ENCODE assay signal across 8 cellular contexts in the genomic region with DNA sequence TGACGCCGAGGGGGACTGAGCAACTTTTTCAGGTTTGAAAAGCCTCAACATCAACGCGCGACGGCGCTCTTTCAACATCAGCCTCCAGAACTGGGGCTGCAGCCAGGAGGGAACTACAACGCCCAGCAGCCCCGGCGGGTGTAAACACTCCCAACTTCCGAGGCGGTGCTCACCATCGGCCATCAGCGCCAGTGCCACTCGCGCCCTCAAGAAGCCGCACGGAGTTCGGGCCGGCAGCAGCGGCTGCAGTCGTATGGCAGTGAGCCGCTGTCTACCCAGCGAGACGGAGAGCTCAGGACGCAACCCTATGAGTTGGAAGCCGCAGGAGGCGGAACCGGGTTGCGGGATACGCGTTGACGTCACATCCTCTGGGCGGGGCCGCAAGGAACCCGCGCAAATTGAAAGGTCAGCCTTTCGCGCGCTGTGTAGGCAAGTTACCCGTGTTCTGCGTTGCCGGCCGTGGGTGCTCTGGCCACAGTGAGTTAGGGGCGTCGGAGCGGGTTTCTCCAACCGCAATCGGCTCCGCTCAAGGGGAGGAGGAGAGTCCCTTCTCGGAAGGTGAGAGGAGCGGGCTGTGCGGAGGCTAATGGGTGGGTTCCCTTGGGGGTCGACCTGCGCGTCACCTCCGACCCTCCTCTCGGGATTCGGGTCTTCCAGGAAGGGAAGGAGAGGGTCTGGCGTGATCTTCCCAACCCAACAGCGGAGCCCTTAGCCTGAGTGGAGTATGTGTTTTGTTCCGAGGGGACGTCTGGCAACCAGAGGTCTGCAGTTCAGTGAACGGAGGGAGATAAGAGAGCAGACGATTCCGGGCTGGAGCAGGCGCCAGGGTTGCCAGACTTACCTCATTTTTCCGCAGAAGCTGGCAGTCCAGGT. TPM values are rescaled to one million over a fixed set of nuclear protein-coding genes. Genes with fewer than 3 reads are reported as not detected.
DNase-seq lines count a peak whose midpoint lies in the region; ATAC-seq and TF ChIP-seq lines count a peak whose summit lies in the region.

TSS of gene EXO1 (plus strand) at position 409 of the 873 bp plus-strand sequence. CDS start 2,222 bp downstream, outside the sequence.

- no peaks in the 10 kb centered on the region for H3K27me3 ChIP-seq in SU-DHL-6 (ENCODE audit: low read length)
- no peaks in the 10 kb centered on the region for H3K27me3 ChIP-seq in parathyroid adenoma (ENCODE audit: control insufficient read depth, insufficient read depth, low read length)
- no peaks in the 10 kb centered on the region for H3K27me3 ChIP-seq in transverse colon

- DNase-seq in NCI-H1105 (lab: John Stamatoyannopoulos, UW) (peak; percentile 79), Right ventricle myocardium superior (peak; percentile 92), transverse colon (peak; percentile 88)
- DNase-seq in activated naive CD8-positive, alpha-beta T cell treated with anti-CD3 and anti-CD28 coated beads, Interleukin-2, amount 10 ng/mL, durations not matched to agents 7 days and 5 days, result peak; percentile 93

- peak within 1 kb of the TSS; percentile 99 for H3K27ac Mint-ChIP-seq in activated naive CD8-positive, alpha-beta T cell treated with anti-CD3 and anti-CD28 coated beads, Interleukin-2, amount 10 ng/mL, durations not matched to agents 7 days and 5 days

- peaks cover 12% of the 10 kb centered on the region; the same call in 1 of the 2 replicates for H3F3A ChIP-seq in SU-DHL-6 (ENCODE audit: insufficient read depth)

- H3K9ac ChIP-seq in SU-DHL-6 (ENCODE audit: low read length), result peak within 1 kb of the TSS; percentile 88
- H3K9ac ChIP-seq in parathyroid adenoma, result peak within 1 kb of the TSS; percentile 35

- intact Hi-C loops in Right ventricle myocardium superior (cut with DNase I), result no loop called here
- intact Hi-C loops in transverse colon (cut with DNase I; ENCODE audit: low total_unique reads), result no loop called here

- in situ Hi-C loops in transverse colon (cut with MboI; ENCODE audit: low pct_ligation_motif_present in 1 of 4, low pct_unique_long_range_greater_than_20kb in 1 of 4, low sequenced_read_pairs in 3 of 4), result loop anchor here in 3 of 4 donors (25.0 kb wide), 3 partner anchors 236 to 336 kb away; partner anchors contain the start of genes FH (in 1 of the 3) and KMO (in 1 of the 3)

- peak; percentile 17 for TF ChIP-seq POLR2A in transverse colon (IDR thresholded peaks at IDR 0.05)

- peak within 1 kb of the TSS; percentile 97 for H3K4me3 Mint-ChIP-seq in activated naive CD8-positive, alpha-beta T cell treated with anti-CD3 and anti-CD28 coated beads, Interleukin-2, amount 10 ng/mL, durations not matched to agents 7 days and 5 days

- H3K9me2 ChIP-seq in SU-DHL-6 (replicated peaks; ENCODE audit: insufficient read depth, low read length), result no peaks in the 10 kb centered on the region

- H3K9me3 ChIP-seq in SU-DHL-6 (ENCODE audit: insufficient read depth, low read length) (no peaks in the 10 kb centered on the region), parathyroid adenoma (ENCODE audit: control insufficient read depth, low read length) (no peaks in the 10 kb centered on the region), transverse colon (no peaks in the 10 kb centered on the region)

- H3K27me3 Mint-ChIP-seq in activated naive CD8-positive, alpha-beta T cell treated with anti-CD3 and anti-CD28 coated beads, Interleukin-2, amount 10 ng/mL, durations not matched to agents 7 days and 5 days, result no peaks in the 10 kb centered on the region

- peaks cover 39% of the 10 kb centered on the region for H3K79me2 ChIP-seq in SU-DHL-6 (ENCODE audit: insufficient read depth, low read length)
- no peaks in the 10 kb centered on the region for H3K79me2 ChIP-seq in parathyroid adenoma

- peaks cover 12% of the 10 kb centered on the region for H3K36me3 Mint-ChIP-seq in activated naive CD8-positive, alpha-beta T cell treated with anti-CD3 and anti-CD28 coated beads, Interleukin-2, amount 10 ng/mL, durations not matched to agents 7 days and 5 days

- POLR2A ChIA-PET in activated naive CD8-positive, alpha-beta T cell treated with anti-CD3 and anti-CD28 coated beads, Interleukin-2, amount 10 ng/mL, durations not matched to agents 7 days and 5 days (lab: Charles Lee), result interaction anchor here (1.0 to 1.6 kb wide), 4 partner anchors 18 to 237 kb away, joined by 3 to 11 read pairs (median 3); partner anchors contain the start of genes CHML and OPN3

- WGBS in transverse colon (ENCODE audit: low coverage in 1 of 2), 2 donors, result 0 to 1% methylated on average over 17 to 63 of the region's 68 CpGs

- H3K36me3 ChIP-seq in SU-DHL-6 (ENCODE audit: low read length), result peaks cover 24% of the 10 kb centered on the region
- no peaks in the 10 kb centered on the region for H3K36me3 ChIP-seq in parathyroid adenoma (ENCODE audit: control insufficient read depth, insufficient read depth, low read length)
- H3K36me3 ChIP-seq in transverse colon, result no peaks in the 10 kb centered on the region

- H4K20me1 ChIP-seq in SU-DHL-6 (ENCODE audit: low read depth, low read length), result peaks cover 3% of the 10 kb centered on the region; the same call in 1 of the 2 replicates

- H2AFZ ChIP-seq in SU-DHL-6 (ENCODE audit: low read depth, low read length, severe bottlenecking), result peak within 1 kb of the TSS; percentile 81
- H2AFZ ChIP-seq in parathyroid adenoma, result peak within 1 kb of the TSS; percentile 96

- H3K9me3 Mint-ChIP-seq in activated naive CD8-positive, alpha-beta T cell treated with anti-CD3 and anti-CD28 coated beads, Interleukin-2, amount 10 ng/mL, durations not matched to agents 7 days and 5 days, result no peaks in the 10 kb centered on the region

- peak within 1 kb of the TSS; percentile 94 for H3K4me2 ChIP-seq in SU-DHL-6 (ENCODE audit: low read depth, low read length, poor library complexity, severe bottlenecking)
- H3K4me2 ChIP-seq in parathyroid adenoma (ENCODE audit: low read length), result peak within 1 kb of the TSS; percentile 54

- no peak for TF ChIP-seq EP300 in transverse colon (IDR thresholded peaks at IDR 0.05; ENCODE audit: low read depth)

- H3K27ac ChIP-seq in SU-DHL-6 (ENCODE audit: low read depth, low read length) (peak within 1 kb of the TSS; percentile 96), parathyroid adenoma (peak within 1 kb of the TSS; percentile 98), transverse colon (peak within 1 kb of the TSS; percentile 96 to 99 (median 96))

- peak; percentile 69 for TF ChIP-seq CTCF in GM12872 (IDR thresholded peaks at IDR 0.05; ENCODE audit: insufficient read depth, low read depth, low read length)
- TF ChIP-seq CTCF in SU-DHL-6 (IDR thresholded peaks at IDR 0.05; ENCODE audit: insufficient read depth, low read length, poor library complexity, severe bottlenecking), result peak; percentile 45
- TF ChIP-seq CTCF in parathyroid adenoma (IDR thresholded peaks at IDR 0.05), result peak; percentile 25
- TF ChIP-seq CTCF in transverse colon (IDR thresholded peaks at IDR 0.05), result peak in 4 of 5 experiments; percentile 8 to 21 (median 14)

- peak within 1 kb of the TSS; percentile 93 for H3K4me3 ChIP-seq in SU-DHL-6 (ENCODE audit: insufficient read depth, low read length, poor library complexity, severe bottlenecking)
- peak within 1 kb of the TSS; percentile 98 for H3K4me3 ChIP-seq in parathyroid adenoma (ENCODE audit: low read depth, low read length)
- H3K4me3 ChIP-seq in transverse colon, result peak within 1 kb of the TSS; percentile 60 to 98 (median 72)

- ATAC-seq in HG02642 (IDR thresholded peaks at IDR 0.05; ENCODE audit: poor library complexity, unreplicated experiment), result peak; percentile 98
- ATAC-seq in activated naive CD8-positive, alpha-beta T cell treated with anti-CD3 and anti-CD28 coated beads, Interleukin-2, amount 10 ng/mL, durations not matched to agents 7 days and 5 days (ENCODE audit: low read depth), result peak; percentile 96
- peak; percentile 100 for ATAC-seq in Right ventricle myocardium superior (ENCODE audit: poor library complexity)

- H3K4me1 ChIP-seq in parathyroid adenoma (no peaks in the 10 kb centered on the region), transverse colon (peaks cover 6 to 16% (median 13%) of the 10 kb centered on the region in 4 donors)

- H3K4me1 Mint-ChIP-seq in activated naive CD8-positive, alpha-beta T cell treated with anti-CD3 and anti-CD28 coated beads, Interleukin-2, amount 10 ng/mL, durations not matched to agents 7 days and 5 days, result peaks cover 23% of the 10 kb centered on the region

RNA-seq across cellular contexts. Expression of gene EXO1, which starts in this region (rescaled TPM):
- 10 to 100 TPM; 29.0 to 32.7 TPM for total RNA-seq in activated naive CD8-positive, alpha-beta T cell treated with anti-CD3 and anti-CD28 coated beads, Interleukin-2, amount 10 ng/mL, durations not matched to agents 7 days and 5 days
- total RNA-seq in Right ventricle myocardium superior (0.62 TPM), transverse colon (10 to 100 TPM in 1 of 4 donors, 1 to 10 TPM in 1, under 1 TPM in 1, not detected in 1; 0.96 to 32.0 (median 1.1) TPM)

Comparison
In these comparisons a context has a peak if more than half of its experiments do, and no peak if none do; other contexts are left out.
1. Peak in every context shown above with its lines: DNase-seq, ATAC-seq, H3K4me3 ChIP-seq and H3K27ac ChIP-seq.
2. Peak in DNase-seq and ATAC-seq in Right ventricle myocardium superior; RNA of the gene not detected or under 1 TPM.
3. CTCF ChIP-seq: peak in every context shown above with its lines; median percentile 69 in GM12872; 45 in SU-DHL-6; 25 in parathyroid adenoma; 14 in transverse colon.